Comparison of ENCODE assay signal across 1 cellular context in genomic region chr1:80083892-80084291, GRCh38.
TF ChIP-seq lines count a peak whose summit lies in the region.

No MANE protein-coding gene starts in this region.

TF ChIP-seq in HepG2, 621 proteins besides CTCF, POLR2A, EP300 and RAD21 (continued from another document):
- TF ChIP-seq THRA (CRISPR knock-in tag; IDR thresholded peaks at IDR 0.05; ENCODE audit: borderline replicate concordance) (no peak), ZNF780A (CRISPR knock-in tag; IDR thresholded peaks at IDR 0.05) (no peak), CHD2 (IDR thresholded peaks at IDR 0.05; ENCODE audit: low read depth, low read length) (no peak), ZSCAN21 (CRISPR knock-in tag; IDR thresholded peaks at IDR 0.05; ENCODE audit: borderline replicate concordance) (no peak), ZNF224 (CRISPR knock-in tag; IDR thresholded peaks at IDR 0.05) (no peak), FOSL1 (CRISPR knock-in tag; IDR thresholded peaks at IDR 0.05; ENCODE audit: borderline replicate concordance) (no peak)
